In genomic region chr1:224621813-224622682, GRCh38 we compare ENCODE assay signal across 1 cellular context.
TF ChIP-seq lines count a peak whose summit lies in the region.

No MANE protein-coding gene starts in this region.

TF ChIP-seq in HEK293, 187 proteins besides CTCF, POLR2A, EP300 and RAD21 (continued from another document):
- TF ChIP-seq PRDM10 (tag by site-specific recombination; IDR thresholded peaks at IDR 0.05), result peak; percentile 76
- peak; percentile 66; the same call in 1 of the 2 replicates for TF ChIP-seq ZNF416 (tag by site-specific recombination; IDR thresholded peaks at IDR 0.05)
- peak; percentile 98 for TF ChIP-seq ZBTB44 (tag by site-specific recombination; IDR thresholded peaks at IDR 0.05)
